In genomic region chr2:211745295-211746097, GRCh38 we compare ENCODE assay signal across 8 cellular contexts.
DNase-seq lines count a peak whose midpoint lies in the region; ATAC-seq lines count a peak whose summit lies in the region.

No MANE protein-coding gene starts in this region.

- ATAC-seq in GM21526 (IDR thresholded peaks at IDR 0.05; ENCODE audit: low FRiP score, unreplicated experiment): peak; percentile 95

- DNase-seq in SIG-M5 treated with dmso at 0.1 percent for 504 hours (lab: John Stamatoyannopoulos, UW; ENCODE audit: unreplicated experiment) (peak; percentile 80), SIG-M5 (lab: John Stamatoyannopoulos, UW) (no peak), HK-2 (ENCODE audit: unreplicated experiment) (peak; percentile 46), NCI-H748 (lab: John Stamatoyannopoulos, UW; ENCODE audit: unreplicated experiment) (peak; percentile 84), anterior cingulate cortex (lab: John Stamatoyannopoulos, UW) (peak in 32 of 58 donors; percentile 1 to 74 (median 14)), hepatic stellate cell (ENCODE audit: low spot score) (peak; percentile 43)
- DNase-seq in stimulated activated CD4-positive, alpha-beta T cell treated with anti-CD3 and anti-CD28 coated beads, Interleukin-4, amount 100 ng/mL, for 48 hours (ENCODE audit: low read depth in 2 of 2): peak; percentile 2
